Comparison of ENCODE assay signal across 9 cellular contexts in genomic region chr2:64311948-64312621, GRCh38.
A peak's percentile ranks its signal among the peaks of the same experiment; 100 is the strongest.
DNase-seq lines count a peak whose midpoint lies in the region; ATAC-seq, FAIRE-seq and TF ChIP-seq lines count a peak whose summit lies in the region.
"Had no signal": no experiment of that assay in that cellular context is flagged by ENCODE, and none has a peak within 500 bp of the region (broad histone marks: within the 10 kb centered on the region; RNA-seq: fewer than 3 reads in every experiment).

No MANE protein-coding gene starts in this region.

- no peak overlapping the region for H3K4me2 ChIP-seq in K562 (ENCODE audit: insufficient read depth, low read length)

- H2AFZ ChIP-seq in K562 (ENCODE audit: low read depth, low read length) = 0 out of 2 replicates have a peak overlapping the region, but pooled peaks have one; percentile 51

- no TSS peak for BruUV-seq in Calu3 (replicated peaks; lab: Mats Ljungman, UMichigan)
- no TSS peak for BruUV-seq in K562 (replicated peaks; lab: Mats Ljungman, UMichigan)

- H3K4me3 ChIP-seq in K562 (no peak overlapping the region), sigmoid colon (peak overlapping the region in 1 of 4 donors; percentile 6)
- H3K4me3 ChIP-seq in CD4-positive, alpha-beta memory T cell (ENCODE audit: low read length in 2 of 2) = no peak overlapping the region

- CTCF ChIA-PET in Calu3 (lab: Charles Lee) (interaction anchor here (0.6 to 1.9 kb wide), 17 partner anchors 8 to 275 kb away, joined by 3 to 17 read pairs (median 4); no protein-coding TSS in a partner anchor), K562 (lab: Yijun Ruan, JAX; ENCODE audit: low intra/inter-chr PET ratio) (interaction anchor here (1.4 kb wide), 1 partner anchor 261 kb away, joined by 9 read pairs; no protein-coding TSS in a partner anchor)
- CTCF ChIA-PET in CD4-positive, alpha-beta memory T cell (lab: Charles Lee; ENCODE audit: partially characterized antibody) = interaction anchor here (0.6 to 3.3 kb wide), 6 partner anchors 15 to 190 kb away, joined by 3 to 13 read pairs (median 4); no protein-coding TSS in a partner anchor
- CTCF ChIA-PET in activated CD4-positive, alpha-beta T cell treated with anti-CD3 and anti-CD28 coated beads, Interleukin-2, amount 10 ng/mL, durations not matched to agents 7 days and 5 days (lab: Charles Lee) = interaction anchor here (0.7 to 2.5 kb wide), 6 partner anchors 10 to 48 kb away, joined by 3 to 18 read pairs (median 4); no protein-coding TSS in a partner anchor

- TF ChIP-seq CTCF in Calu3 (IDR thresholded peaks at IDR 0.05; ENCODE audit: unreplicated experiment) (peak; percentile 35), K562 (IDR thresholded peaks at IDR 0.05 in 2 of 3, conservative IDR thresholded peaks at IDR 0.05 in 1 of 3; ENCODE audit: insufficient read depth in 2 of 3, low read depth in 1 of 3, low read length in 3 of 3) (peak; percentile 31 to 52 (median 35); a peak in 4 of 6 replicates), sigmoid colon (IDR thresholded peaks at IDR 0.05) (peak in 3 of 4 experiments; percentile 49 to 50 (median 50))

- H3K27me3 ChIP-seq in K562 (ENCODE audit: control insufficient read depth in 2 of 2, insufficient read depth in 2 of 2, low read length in 2 of 2) = peaks cover 26 to 59% of the 10 kb centered on the region in 2 experiments
- no peaks in the 10 kb centered on the region for H3K27me3 ChIP-seq in sigmoid colon
- no peaks in the 10 kb centered on the region for H3K27me3 ChIP-seq in CD4-positive, alpha-beta memory T cell (ENCODE audit: insufficient read depth, low read length)

- H3K4me1 Mint-ChIP-seq in Calu3 (ENCODE audit: low read depth, unreplicated experiment) (peaks cover 21% of the 10 kb centered on the region), T-helper 17 cell (no peaks in the 10 kb centered on the region)
- H3K4me1 Mint-ChIP-seq in CD4-positive, alpha-beta memory T cell = no peaks in the 10 kb centered on the region
- H3K4me1 Mint-ChIP-seq in activated CD4-positive, alpha-beta T cell treated with anti-CD3 and anti-CD28 coated beads, Interleukin-2, amount 10 ng/mL, durations not matched to agents 7 days and 5 days = no peaks in the 10 kb centered on the region

- intact Hi-C loops in Calu3 (cut with micrococcal nuclease; ENCODE audit: unreplicated experiment) = loop anchor here (1.0 to 5.0 kb wide), 3 partner anchors 110 to 263 kb away; partner anchors contain the start of gene PELI1
- intact Hi-C loops in K562 (cut with micrococcal nuclease) = loop anchor here (5.0 to 10.0 kb wide), 3 partner anchors 97 to 265 kb away; no protein-coding TSS in a partner anchor
- intact Hi-C loops in sigmoid colon (cut with DNase I) = loop anchor here (5.0 kb wide), 2 partner anchors 170 to 260 kb away; partner anchors contain the start of gene PELI1
- intact Hi-C loops in CD4-positive, alpha-beta memory T cell (cut with micrococcal nuclease) = no loop called here

- H3K79me2 ChIP-seq in K562 (ENCODE audit: control insufficient read depth, insufficient read depth, low read length) = no peaks in the 10 kb centered on the region

- FAIRE-seq in K562 (lab: Jason Lieb, UNC) = peak; percentile 44
- FAIRE-seq: islet of Langerhans had no signal

- H3K36me3 ChIP-seq in K562 (ENCODE audit: control insufficient read depth, insufficient read depth, low read length) (no peaks in the 10 kb centered on the region), sigmoid colon (no peaks in the 10 kb centered on the region)
- no peaks in the 10 kb centered on the region for H3K36me3 ChIP-seq in CD4-positive, alpha-beta memory T cell (ENCODE audit: insufficient read depth, low read length)

- DNase-seq in Calu3 (peak; percentile 79), NCI-H146 (lab: John Stamatoyannopoulos, UW) (peak; percentile 55), K562 (ENCODE audit: extremely low read depth in 1 of 4, low spot score in 3 of 4) (peak in 2 of 4 experiments; percentile 32 to 33), hippocampal formation (lab: John Stamatoyannopoulos, UW) (peak; percentile 80 to 85), sigmoid colon (peak; percentile 88), T-helper 17 cell (no peak)
- no peak for DNase-seq in CD4-positive, alpha-beta memory T cell
- no peak for DNase-seq in activated CD4-positive, alpha-beta T cell treated with anti-CD3 and anti-CD28 coated beads, Interleukin-2, amount 10 ng/mL, durations not matched to agents 7 days and 5 days

- peaks cover 4 to 6% of the 10 kb centered on the region in 2 experiments; a peak in 3 of 5 replicates for H3K4me1 ChIP-seq in K562 (replicated peaks in 1 of 2; ENCODE audit: control insufficient read depth in 2 of 2, insufficient read depth in 2 of 2, low read length in 2 of 2)
- H3K4me1 ChIP-seq in sigmoid colon = peaks cover 0 to 21% (median 18%) of the 10 kb centered on the region in 4 donors
- no peaks in the 10 kb centered on the region for H3K4me1 ChIP-seq in CD4-positive, alpha-beta memory T cell (ENCODE audit: insufficient read depth, low read length)

- no peaks in the 10 kb centered on the region for H3K9me1 ChIP-seq in K562 (ENCODE audit: control insufficient read depth, insufficient read depth, low read length)

- TF ChIP-seq POLR2A in K562 (conservative IDR thresholded peaks at IDR 0.05) (no peak), sigmoid colon (IDR thresholded peaks at IDR 0.05) (no peak)

- H3K4me3 Mint-ChIP-seq in Calu3 (ENCODE audit: low read depth, unreplicated experiment) (peak overlapping the region; percentile 40), T-helper 17 cell (no peak overlapping the region)
- H3K4me3 Mint-ChIP-seq in CD4-positive, alpha-beta memory T cell = no peak overlapping the region
- H3K4me3 Mint-ChIP-seq in activated CD4-positive, alpha-beta T cell treated with anti-CD3 and anti-CD28 coated beads, Interleukin-2, amount 10 ng/mL, durations not matched to agents 7 days and 5 days = no peak overlapping the region

- no peak overlapping the region for H3K9ac ChIP-seq in K562 (ENCODE audit: insufficient read depth in 1 of 2, low read depth in 2 of 2, low read length in 2 of 2)

- H3K27ac ChIP-seq in K562 (ENCODE audit: extremely low read depth, low read depth, low read length) (no peak overlapping the region), sigmoid colon (peak overlapping the region in 3 of 4 donors; percentile 53 to 62 (median 59))
- H3K27ac ChIP-seq in CD4-positive, alpha-beta memory T cell (ENCODE audit: low read depth, low read length) = no peak overlapping the region

- TF ChIP-seq EP300 in K562 (IDR thresholded peaks at IDR 0.05; ENCODE audit: low read length) (no peak), sigmoid colon (IDR thresholded peaks at IDR 0.05) (no peak)

- POLR2A ChIA-PET in K562 (lab: Yijun Ruan, JAX) = interaction anchor here (0.7 to 1.4 kb wide), 7 partner anchors 10 to 352 kb away, joined by 3 to 7 read pairs (median 4); no protein-coding TSS in a partner anchor
- POLR2A ChIA-PET in CD4-positive, alpha-beta memory T cell (lab: Charles Lee; ENCODE audit: partially characterized antibody) = interaction anchor here (0.6 to 1.5 kb wide), 3 partner anchors 14 to 463 kb away, joined by 3 to 5 read pairs (median 4); no protein-coding TSS in a partner anchor
- POLR2A ChIA-PET in activated CD4-positive, alpha-beta T cell treated with anti-CD3 and anti-CD28 coated beads, Interleukin-2, amount 10 ng/mL, durations not matched to agents 7 days and 5 days (lab: Charles Lee) = interaction anchor here (0.6 kb wide), 1 partner anchor 29 kb away, joined by 10 read pairs; no protein-coding TSS in a partner anchor

- ATAC-seq in K562 (peak; percentile 82), T-helper 17 cell (no peak)

- no peaks in the 10 kb centered on the region for H3K9me3 Mint-ChIP-seq in Calu3 (ENCODE audit: low read depth, unreplicated experiment)
- H3K9me3 Mint-ChIP-seq in CD4-positive, alpha-beta memory T cell = no peaks in the 10 kb centered on the region
- H3K9me3 Mint-ChIP-seq in activated CD4-positive, alpha-beta T cell treated with anti-CD3 and anti-CD28 coated beads, Interleukin-2, amount 10 ng/mL, durations not matched to agents 7 days and 5 days = no peaks in the 10 kb centered on the region

- peak overlapping the region; percentile 27 for H3K27ac Mint-ChIP-seq in Calu3 (ENCODE audit: unreplicated experiment)
- no peak overlapping the region for H3K27ac Mint-ChIP-seq in CD4-positive, alpha-beta memory T cell
- H3K27ac Mint-ChIP-seq in activated CD4-positive, alpha-beta T cell treated with anti-CD3 and anti-CD28 coated beads, Interleukin-2, amount 10 ng/mL, durations not matched to agents 7 days and 5 days = no peak overlapping the region
- H3K27ac Mint-ChIP-seq in T-helper 17 cell = no peak overlapping the region

- in situ Hi-C loops in K562 (cut with MboI) = no loop called here

- TF ChIP-seq RAD21 in K562 (CRISPR knock-in tag; conservative IDR thresholded peaks at IDR 0.05 in 1 of 2, IDR thresholded peaks at IDR 0.05 in 1 of 2) = peak; percentile 57 to 68

- peaks cover 13% of the 10 kb centered on the region for H3K27me3 Mint-ChIP-seq in Calu3 (ENCODE audit: unreplicated experiment)
- H3K27me3 Mint-ChIP-seq in CD4-positive, alpha-beta memory T cell = peaks cover 0 to 1% of the 10 kb centered on the region in 2 donors
- peaks cover 15% of the 10 kb centered on the region for H3K27me3 Mint-ChIP-seq in activated CD4-positive, alpha-beta T cell treated with anti-CD3 and anti-CD28 coated beads, Interleukin-2, amount 10 ng/mL, durations not matched to agents 7 days and 5 days
- peaks cover 23% of the 10 kb centered on the region for H3K27me3 Mint-ChIP-seq in T-helper 17 cell

- WGBS in K562 (ENCODE audit: insufficient coverage, low coverage, missing lambda C conversion rate) = 4% methylated on average over 13 of the region's 13 CpGs
- WGBS in sigmoid colon, 2 donors = 29 to 53% methylated on average over 13 of the region's 13 CpGs

- no peaks in the 10 kb centered on the region for H4K20me1 ChIP-seq in K562 (replicated peaks; ENCODE audit: control insufficient read depth, insufficient read depth, low read length)

- H3K36me3 Mint-ChIP-seq in Calu3 (ENCODE audit: insufficient read depth, unreplicated experiment) (no peaks in the 10 kb centered on the region), T-helper 17 cell (ENCODE audit: low read depth) (peaks cover 4% of the 10 kb centered on the region)
- no peaks in the 10 kb centered on the region for H3K36me3 Mint-ChIP-seq in CD4-positive, alpha-beta memory T cell
- H3K36me3 Mint-ChIP-seq in activated CD4-positive, alpha-beta T cell treated with anti-CD3 and anti-CD28 coated beads, Interleukin-2, amount 10 ng/mL, durations not matched to agents 7 days and 5 days (ENCODE audit: low read depth) = no peaks in the 10 kb centered on the region

- no peaks in the 10 kb centered on the region for H3K9me3 ChIP-seq in K562 (replicated peaks; ENCODE audit: control insufficient read depth, insufficient read depth, low read depth, low read length)
- no peaks in the 10 kb centered on the region for H3K9me3 ChIP-seq in sigmoid colon
- H3K9me3 ChIP-seq in CD4-positive, alpha-beta memory T cell (ENCODE audit: control insufficient read depth in 1 of 2, low read length in 2 of 2) = no peaks in the 10 kb centered on the region
- H3K9me3 ChIP-seq in T-helper 17 cell (ENCODE audit: control insufficient read depth, low read length, poor library complexity, severe bottlenecking) = no peaks in the 10 kb centered on the region

Comparison
In these comparisons a context has a peak if more than half of its experiments do, and no peak if none do; other contexts are left out.
1. DNase-seq: peak in Calu3 (single experiment), NCI-H146 (single experiment), hippocampal formation (2 of 2) and sigmoid colon (single experiment); none in CD4-positive, alpha-beta memory T cell (0 of 5), activated CD4-positive, alpha-beta T cell treated with anti-CD3 and anti-CD28 coated beads, Interleukin-2, amount 10 ng/mL, durations not matched to agents 7 days and 5 days (single experiment) and T-helper 17 cell (0 of 3).
2. H3K27ac ChIP-seq: peak in sigmoid colon (3 of 4); none in K562 (single experiment) and CD4-positive, alpha-beta memory T cell (single experiment).
3. Peak in every context shown above with its lines, with median percentiles within 50 percentile points of each other: CTCF ChIP-seq.